ENCODE assay signal across 20 cellular contexts in the genomic region with DNA sequence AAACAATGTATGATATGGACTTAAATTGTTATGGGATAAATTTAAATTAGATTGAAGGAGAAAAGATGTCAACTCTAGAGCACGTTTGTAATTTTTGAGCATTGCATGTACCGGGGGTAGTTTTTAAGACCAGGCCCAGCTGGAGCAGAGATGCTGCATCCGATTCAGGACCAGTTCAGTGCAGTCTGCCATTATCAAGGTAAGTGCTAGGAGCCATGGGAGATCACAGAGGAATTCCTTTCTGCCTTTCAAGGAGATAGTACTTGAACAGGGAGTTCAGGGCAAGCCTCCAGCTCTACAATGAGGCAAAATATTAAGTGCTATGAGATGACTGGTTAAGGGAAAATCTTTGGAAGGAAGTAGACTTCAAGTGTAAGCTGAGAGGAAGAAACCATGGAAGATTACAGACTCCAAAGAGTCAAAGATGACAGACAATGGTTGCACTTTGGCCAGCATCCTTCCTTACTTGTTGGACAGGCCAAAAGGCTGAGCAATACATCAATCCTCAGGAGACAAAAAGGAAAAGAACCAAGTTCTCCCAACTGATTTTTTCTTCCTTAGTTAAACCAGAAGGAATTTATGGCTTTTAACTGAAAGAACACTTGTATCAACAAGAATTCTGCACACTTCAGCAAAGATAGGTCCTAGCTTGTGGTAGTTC.
DNase-seq lines count a peak whose midpoint lies in the region; ATAC-seq and TF ChIP-seq lines count a peak whose summit lies in the region.
"Had no signal": no experiment of that assay in that cellular context is flagged by ENCODE, and none has a peak within 500 bp of the region (broad histone marks: within the 10 kb centered on the region; RNA-seq: fewer than 3 reads in every experiment).

No MANE protein-coding gene starts in this region.

- H3K9me3 ChIP-seq in hepatocyte (ENCODE audit: low read depth) = no peaks in the 10 kb centered on the region
- H3K9me3 ChIP-seq in skeletal muscle tissue (ENCODE audit: control insufficient read depth in 3 of 3, low read length in 3 of 3) = no peaks in the 10 kb centered on the region

- WGBS in hepatocyte (ENCODE audit: low lambda C conversion rate, missing lambda C conversion rate) = 74% methylated on average over 3 of the region's 3 CpGs

- H3K9me2 ChIP-seq in GM23338 (ENCODE audit: insufficient read depth) (no peaks in the 10 kb centered on the region), hepatocyte (replicated peaks; ENCODE audit: insufficient read depth) (no peaks in the 10 kb centered on the region)

- H3K4me2 ChIP-seq in GM23338 = no peak overlapping the region
- H3K4me2 ChIP-seq in hepatocyte = peak overlapping the region; percentile 52
- H3K4me2 ChIP-seq: neural progenitor cell had no signal

- DNase-seq in GM23338 (ENCODE audit: low spot score) (no peak), cardiac fibroblast (ENCODE audit: low read depth in 2 of 2) (peak; percentile 69 to 88), hepatocyte (ENCODE audit: low spot score) (no peak), immature natural killer cell (no peak), glutamatergic neuron (no peak)
- DNase-seq in activated CD4-positive, alpha-beta T cell treated with anti-CD3 and anti-CD28 coated beads, Interleukin-2, amount 50 U/mL, for 48 hours = no peak
- DNase-seq in activated naive CD8-positive, alpha-beta T cell treated with anti-CD3 and anti-CD28 coated beads for 36 hours = no peak
- DNase-seq: aorta; Calu3; foreskin keratinocyte; midbrain; NCI-H1105; NCI-H2081; NCI-H526; SHP77 treated with DMSO at 0.1 percent for 48 hours; stimulated activated naive CD4-positive, alpha-beta T cell had no signal

- H2AFZ ChIP-seq in GM23338 (0 out of 2 replicates have a peak overlapping the region, but pooled peaks have one; percentile 40), hepatocyte (no peak overlapping the region)
- H2AFZ ChIP-seq: neural progenitor cell had no signal

- H3K9ac ChIP-seq in skeletal muscle tissue (ENCODE audit: low read depth in 1 of 3, low read length in 3 of 3) = no peak overlapping the region
- H3K9ac ChIP-seq: neural progenitor cell had no signal

- no peaks in the 10 kb centered on the region for H3F3A ChIP-seq in GM23338 (replicated peaks; ENCODE audit: low read depth)

- no peak for TF ChIP-seq CTCF in GM23338 (conservative IDR thresholded peaks at IDR 0.05; ENCODE audit: low read depth in 2 of 2)
- no peak for TF ChIP-seq CTCF in cardiac fibroblast (IDR thresholded peaks at IDR 0.05; ENCODE audit: low read depth, low read length)
- no peak for TF ChIP-seq CTCF in hepatocyte (IDR thresholded peaks at IDR 0.05; ENCODE audit: poor library complexity)
- no peak for TF ChIP-seq CTCF in glutamatergic neuron (IDR thresholded peaks at IDR 0.05; ENCODE audit: partially characterized antibody, unreplicated experiment)

- no peaks in the 10 kb centered on the region for H3K36me3 Mint-ChIP-seq in GM23338 (ENCODE audit: low read depth)
- H3K36me3 Mint-ChIP-seq in immature natural killer cell = peaks cover 0 to 4% (median 0%) of the 10 kb centered on the region in 3 donors
- no peaks in the 10 kb centered on the region for H3K36me3 Mint-ChIP-seq in activated naive CD8-positive, alpha-beta T cell treated with anti-CD3 and anti-CD28 coated beads for 36 hours
- no peaks in the 10 kb centered on the region for H3K36me3 Mint-ChIP-seq in glutamatergic neuron (ENCODE audit: unreplicated experiment)
- H3K36me3 Mint-ChIP-seq: neural progenitor cell, type B pancreatic cell had no signal

- H3K36me3 ChIP-seq in GM23338 (ENCODE audit: insufficient read depth) (no peaks in the 10 kb centered on the region), hepatocyte (replicated peaks; ENCODE audit: insufficient read depth, low read depth) (no peaks in the 10 kb centered on the region), skeletal muscle tissue (ENCODE audit: control insufficient read depth in 3 of 3, insufficient read depth in 3 of 3, low read length in 3 of 3) (no peaks in the 10 kb centered on the region)
- H3K36me3 ChIP-seq: neural progenitor cell had no signal

- H3K27me3 Mint-ChIP-seq in GM23338 (ENCODE audit: insufficient read depth, low read depth, poor library complexity) (no peaks in the 10 kb centered on the region), immature natural killer cell (ENCODE audit: low read depth in 3 of 3) (peaks cover 0 to 6% (median 3%) of the 10 kb centered on the region in 3 donors), glutamatergic neuron (ENCODE audit: unreplicated experiment) (no peaks in the 10 kb centered on the region)
- no peaks in the 10 kb centered on the region for H3K27me3 Mint-ChIP-seq in activated naive CD8-positive, alpha-beta T cell treated with anti-CD3 and anti-CD28 coated beads for 36 hours
- H3K27me3 Mint-ChIP-seq: type B pancreatic cell had no signal

- no peaks in the 10 kb centered on the region for H3K4me1 ChIP-seq in GM23338 (ENCODE audit: insufficient read depth)
- peaks cover 29% of the 10 kb centered on the region for H3K4me1 ChIP-seq in hepatocyte (ENCODE audit: insufficient read depth)
- peaks cover 9 to 15% (median 15%) of the 10 kb centered on the region in 3 donors for H3K4me1 ChIP-seq in skeletal muscle tissue (ENCODE audit: control insufficient read depth in 3 of 3, insufficient read depth in 3 of 3, low read length in 3 of 3)
- H3K4me1 ChIP-seq: neural progenitor cell had no signal

- H3K4me3 Mint-ChIP-seq in GM23338 (no peak overlapping the region), immature natural killer cell (no peak overlapping the region), glutamatergic neuron (ENCODE audit: unreplicated experiment) (no peak overlapping the region)
- H3K4me3 Mint-ChIP-seq in activated naive CD8-positive, alpha-beta T cell treated with anti-CD3 and anti-CD28 coated beads for 36 hours = no peak overlapping the region
- H3K4me3 Mint-ChIP-seq: neural progenitor cell; T-helper 1 cell treated with Interleukin-12 subunit alpha and Interleukin-12 subunit beta and Interleukin-4 antibody, amounts not matched to agents 30 μg/mL and 1 μg/mL, for 36 hours; type B pancreatic cell had no signal

- H3K4me3 ChIP-seq in GM23338 (no peak overlapping the region), cardiac fibroblast (replicated peaks in 1 of 2; ENCODE audit: low read depth in 2 of 2, low read length in 2 of 2) (no peak overlapping the region), hepatocyte (no peak overlapping the region), skeletal muscle tissue (ENCODE audit: low read length in 3 of 3) (no peak overlapping the region)
- H3K4me3 ChIP-seq: neural progenitor cell had no signal

- no peaks in the 10 kb centered on the region for H4K20me1 ChIP-seq in GM23338 (replicated peaks; ENCODE audit: insufficient read depth)
- no peaks in the 10 kb centered on the region for H4K20me1 ChIP-seq in hepatocyte (ENCODE audit: insufficient read depth, poor library complexity, severe bottlenecking)

- H3K79me2 ChIP-seq in GM23338 (replicated peaks; ENCODE audit: insufficient read depth) = no peaks in the 10 kb centered on the region
- no peaks in the 10 kb centered on the region for H3K79me2 ChIP-seq in hepatocyte

- no peaks in the 10 kb centered on the region for H3K9me3 Mint-ChIP-seq in GM23338
- no peaks in the 10 kb centered on the region for H3K9me3 Mint-ChIP-seq in immature natural killer cell
- no peaks in the 10 kb centered on the region for H3K9me3 Mint-ChIP-seq in activated naive CD8-positive, alpha-beta T cell treated with anti-CD3 and anti-CD28 coated beads for 36 hours
- no peaks in the 10 kb centered on the region for H3K9me3 Mint-ChIP-seq in glutamatergic neuron (ENCODE audit: unreplicated experiment)
- H3K9me3 Mint-ChIP-seq: neural progenitor cell; T-helper 1 cell treated with Interleukin-12 subunit alpha and Interleukin-12 subunit beta and Interleukin-4 antibody, amounts not matched to agents 30 μg/mL and 1 μg/mL, for 36 hours; type B pancreatic cell had no signal

- no peaks in the 10 kb centered on the region for H3K27me3 ChIP-seq in GM23338 (ENCODE audit: insufficient read depth)
- H3K27me3 ChIP-seq in hepatocyte = no peaks in the 10 kb centered on the region
- no peaks in the 10 kb centered on the region for H3K27me3 ChIP-seq in skeletal muscle tissue (ENCODE audit: control insufficient read depth in 3 of 3, insufficient read depth in 3 of 3, low read length in 3 of 3)
- H3K27me3 ChIP-seq: foreskin keratinocyte, neural progenitor cell had no signal

- no peak overlapping the region for H3K27ac Mint-ChIP-seq in GM23338
- no peak overlapping the region for H3K27ac Mint-ChIP-seq in immature natural killer cell
- no peak overlapping the region for H3K27ac Mint-ChIP-seq in activated naive CD8-positive, alpha-beta T cell treated with anti-CD3 and anti-CD28 coated beads for 36 hours
- H3K27ac Mint-ChIP-seq in glutamatergic neuron (ENCODE audit: unreplicated experiment) = no peak overlapping the region
- H3K27ac Mint-ChIP-seq: neural progenitor cell; T-helper 1 cell treated with Interleukin-12 subunit alpha and Interleukin-12 subunit beta and Interleukin-4 antibody, amounts not matched to agents 30 μg/mL and 1 μg/mL, for 36 hours; type B pancreatic cell had no signal

- H3K4me1 Mint-ChIP-seq in GM23338 (peaks cover 9% of the 10 kb centered on the region), immature natural killer cell (peaks cover 10 to 18% of the 10 kb centered on the region in 2 donors), glutamatergic neuron (ENCODE audit: low read depth, unreplicated experiment) (peaks cover 12% of the 10 kb centered on the region)
- H3K4me1 Mint-ChIP-seq in activated naive CD8-positive, alpha-beta T cell treated with anti-CD3 and anti-CD28 coated beads for 36 hours = peaks cover 33% of the 10 kb centered on the region

- H3K27ac ChIP-seq in GM23338 (ENCODE audit: low read depth) (no peak overlapping the region), hepatocyte (peak overlapping the region; percentile 43), skeletal muscle tissue (ENCODE audit: low read depth, low read length) (peak overlapping the region; percentile 39)
- H3K27ac ChIP-seq: foreskin keratinocyte, neural progenitor cell had no signal

- ATAC-seq in GM23338 = no peak
- ATAC-seq: foreskin keratinocyte had no signal

TF ChIP-seq in GM23338, 12 proteins besides CTCF, POLR2A, EP300 and RAD21:
- TF ChIP-seq ZNF331 (CRISPR knock-in tag; IDR thresholded peaks at IDR 0.05; ENCODE audit: low read depth) (no peak), POLR2AphosphoS5 (IDR thresholded peaks at IDR 0.05; ENCODE audit: low read depth) (no peak)
- TF ChIP-seq, protein P1, sequence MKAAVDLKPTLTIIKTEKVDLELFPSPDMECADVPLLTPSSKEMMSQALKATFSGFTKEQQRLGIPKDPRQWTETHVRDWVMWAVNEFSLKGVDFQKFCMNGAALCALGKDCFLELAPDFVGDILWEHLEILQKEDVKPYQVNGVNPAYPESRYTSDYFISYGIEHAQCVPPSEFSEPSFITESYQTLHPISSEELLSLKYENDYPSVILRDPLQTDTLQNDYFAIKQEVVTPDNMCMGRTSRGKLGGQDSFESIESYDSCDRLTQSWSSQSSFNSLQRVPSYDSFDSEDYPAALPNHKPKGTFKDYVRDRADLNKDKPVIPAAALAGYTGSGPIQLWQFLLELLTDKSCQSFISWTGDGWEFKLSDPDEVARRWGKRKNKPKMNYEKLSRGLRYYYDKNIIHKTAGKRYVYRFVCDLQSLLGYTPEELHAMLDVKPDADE (IDR thresholded peaks at IDR 0.05) = no peak

Comparison
In these comparisons a context has a peak if more than half of its experiments do, and no peak if none do; other contexts are left out.
1. DNase-seq: peak in cardiac fibroblast (2 of 2); none in GM23338 (single experiment), hepatocyte (single experiment), activated CD4-positive, alpha-beta T cell treated with anti-CD3 and anti-CD28 coated beads, Interleukin-2, amount 50 U/mL, for 48 hours (0 of 2), immature natural killer cell (0 of 3), activated naive CD8-positive, alpha-beta T cell treated with anti-CD3 and anti-CD28 coated beads for 36 hours (single experiment) and glutamatergic neuron (single experiment).